1 cellular context compared by ENCODE assay signal in the genomic region with DNA sequence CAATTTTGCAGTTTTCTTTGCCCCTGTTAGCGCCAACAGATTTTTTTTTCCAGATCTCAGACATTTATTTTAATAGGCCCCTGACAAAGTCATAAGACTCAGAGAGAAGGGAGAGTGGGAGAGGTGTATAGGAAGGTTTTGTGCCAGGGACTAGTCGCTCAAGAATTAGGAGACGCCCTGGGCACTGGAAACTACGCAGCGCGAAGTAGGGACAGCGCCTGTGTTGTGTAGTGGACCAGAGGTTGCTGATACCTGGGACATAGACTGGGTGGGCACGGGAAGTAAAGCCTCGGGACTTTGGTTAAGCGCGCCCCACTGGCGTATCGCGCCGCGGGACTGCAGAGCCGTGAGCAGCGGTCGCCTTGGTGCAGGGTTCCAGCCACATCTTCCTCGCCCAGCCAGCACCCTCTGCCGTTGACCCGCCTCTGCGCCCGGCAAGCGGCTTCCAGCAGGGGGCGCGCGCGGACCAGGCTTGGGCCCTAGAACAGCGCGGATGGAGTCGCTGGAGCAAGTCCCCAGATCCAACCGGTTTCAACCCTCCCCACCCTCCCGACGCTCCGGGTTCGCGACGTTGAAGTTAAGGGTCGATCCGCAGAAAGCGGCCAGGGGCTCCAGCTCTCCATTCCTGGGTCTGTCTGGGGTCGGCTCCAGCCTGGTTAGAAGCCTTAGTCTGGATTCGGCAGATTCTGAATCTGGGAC.
TF ChIP-seq lines count a peak whose summit lies in the region.

No MANE protein-coding gene starts in this region.

TF ChIP-seq in HepG2, 621 proteins besides CTCF, POLR2A, EP300 and RAD21 (continued from another document and continues in another):
- TF ChIP-seq REL (CRISPR knock-in tag; conservative IDR thresholded peaks at IDR 0.05) (no peak), TAF15 (IDR thresholded peaks at IDR 0.05; ENCODE audit: low read depth, low read length, poor library complexity, severe bottlenecking) (no peak), FOXA3 (CRISPR knock-in tag; IDR thresholded peaks at IDR 0.05) (no peak), TBX3 (IDR thresholded peaks at IDR 0.05; ENCODE audit: borderline replicate concordance) (no peak), NFE2L1 (CRISPR knock-in tag; IDR thresholded peaks at IDR 0.05; ENCODE audit: borderline replicate concordance) (no peak), HES4 (CRISPR knock-in tag; IDR thresholded peaks at IDR 0.05; ENCODE audit: borderline replicate concordance) (no peak), ZNF614 (CRISPR knock-in tag; IDR thresholded peaks at IDR 0.05; ENCODE audit: borderline replicate concordance) (peak; percentile 42; the same call in 1 of the 2 replicates), HHEX (CRISPR knock-in tag; IDR thresholded peaks at IDR 0.05) (no peak), CC2D1A (CRISPR knock-in tag; IDR thresholded peaks at IDR 0.05) (no peak), U2AF2 (IDR thresholded peaks at IDR 0.05; ENCODE audit: low read depth, low read length) (no peak), ZNF773 (CRISPR knock-in tag; IDR thresholded peaks at IDR 0.05; ENCODE audit: borderline replicate concordance) (no peak), ZNF780A (CRISPR knock-in tag; IDR thresholded peaks at IDR 0.05) (no peak), ZNF33B (CRISPR knock-in tag; IDR thresholded peaks at IDR 0.05) (no peak), SIN3B (IDR thresholded peaks at IDR 0.05; ENCODE audit: low read length) (no peak), ZFP1 (CRISPR knock-in tag; IDR thresholded peaks at IDR 0.05) (no peak), HOXA3 (CRISPR knock-in tag; IDR thresholded peaks at IDR 0.05) (no peak), ZNF253 (CRISPR knock-in tag; IDR thresholded peaks at IDR 0.05; ENCODE audit: borderline replicate concordance) (no peak), NRL (CRISPR knock-in tag; IDR thresholded peaks at IDR 0.05; ENCODE audit: borderline replicate concordance) (no peak), PLRG1 (conservative IDR thresholded peaks at IDR 0.05) (no peak), RARA (CRISPR knock-in tag; IDR thresholded peaks at IDR 0.05) (no peak), TCF12 (IDR thresholded peaks at IDR 0.05) (no peak), TCF12 (CRISPR knock-in tag; IDR thresholded peaks at IDR 0.05) (no peak), ZNF274 (CRISPR knock-in tag; IDR thresholded peaks at IDR 0.05) (no peak), SNRNP70 (IDR thresholded peaks at IDR 0.05; ENCODE audit: low read depth, low read length) (no peak), ZNF589 (CRISPR knock-in tag; conservative IDR thresholded peaks at IDR 0.05) (no peak), ZC3H13 (CRISPR knock-in tag; IDR thresholded peaks at IDR 0.05) (no peak), ZNF382 (CRISPR knock-in tag; IDR thresholded peaks at IDR 0.05; ENCODE audit: borderline replicate concordance) (no peak), ZNF12 (CRISPR knock-in tag; IDR thresholded peaks at IDR 0.05) (no peak), PRMT3 (CRISPR knock-in tag; IDR thresholded peaks at IDR 0.05; ENCODE audit: borderline replicate concordance, low read depth) (no peak)
- TF ChIP-seq, protein P1, sequence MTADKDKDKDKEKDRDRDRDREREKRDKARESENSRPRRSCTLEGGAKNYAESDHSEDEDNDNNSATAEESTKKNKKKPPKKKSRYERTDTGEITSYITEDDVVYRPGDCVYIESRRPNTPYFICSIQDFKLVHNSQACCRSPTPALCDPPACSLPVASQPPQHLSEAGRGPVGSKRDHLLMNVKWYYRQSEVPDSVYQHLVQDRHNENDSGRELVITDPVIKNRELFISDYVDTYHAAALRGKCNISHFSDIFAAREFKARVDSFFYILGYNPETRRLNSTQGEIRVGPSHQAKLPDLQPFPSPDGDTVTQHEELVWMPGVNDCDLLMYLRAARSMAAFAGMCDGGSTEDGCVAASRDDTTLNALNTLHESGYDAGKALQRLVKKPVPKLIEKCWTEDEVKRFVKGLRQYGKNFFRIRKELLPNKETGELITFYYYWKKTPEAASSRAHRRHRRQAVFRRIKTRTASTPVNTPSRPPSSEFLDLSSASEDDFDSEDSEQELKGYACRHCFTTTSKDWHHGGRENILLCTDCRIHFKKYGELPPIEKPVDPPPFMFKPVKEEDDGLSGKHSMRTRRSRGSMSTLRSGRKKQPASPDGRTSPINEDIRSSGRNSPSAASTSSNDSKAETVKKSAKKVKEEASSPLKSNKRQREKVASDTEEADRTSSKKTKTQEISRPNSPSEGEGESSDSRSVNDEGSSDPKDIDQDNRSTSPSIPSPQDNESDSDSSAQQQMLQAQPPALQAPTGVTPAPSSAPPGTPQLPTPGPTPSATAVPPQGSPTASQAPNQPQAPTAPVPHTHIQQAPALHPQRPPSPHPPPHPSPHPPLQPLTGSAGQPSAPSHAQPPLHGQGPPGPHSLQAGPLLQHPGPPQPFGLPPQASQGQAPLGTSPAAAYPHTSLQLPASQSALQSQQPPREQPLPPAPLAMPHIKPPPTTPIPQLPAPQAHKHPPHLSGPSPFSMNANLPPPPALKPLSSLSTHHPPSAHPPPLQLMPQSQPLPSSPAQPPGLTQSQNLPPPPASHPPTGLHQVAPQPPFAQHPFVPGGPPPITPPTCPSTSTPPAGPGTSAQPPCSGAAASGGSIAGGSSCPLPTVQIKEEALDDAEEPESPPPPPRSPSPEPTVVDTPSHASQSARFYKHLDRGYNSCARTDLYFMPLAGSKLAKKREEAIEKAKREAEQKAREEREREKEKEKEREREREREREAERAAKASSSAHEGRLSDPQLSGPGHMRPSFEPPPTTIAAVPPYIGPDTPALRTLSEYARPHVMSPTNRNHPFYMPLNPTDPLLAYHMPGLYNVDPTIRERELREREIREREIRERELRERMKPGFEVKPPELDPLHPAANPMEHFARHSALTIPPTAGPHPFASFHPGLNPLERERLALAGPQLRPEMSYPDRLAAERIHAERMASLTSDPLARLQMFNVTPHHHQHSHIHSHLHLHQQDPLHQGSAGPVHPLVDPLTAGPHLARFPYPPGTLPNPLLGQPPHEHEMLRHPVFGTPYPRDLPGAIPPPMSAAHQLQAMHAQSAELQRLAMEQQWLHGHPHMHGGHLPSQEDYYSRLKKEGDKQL (CRISPR knock-in tag; IDR thresholded peaks at IDR 0.05; ENCODE audit: low read depth) = no peak
- TF ChIP-seq, protein P2, sequence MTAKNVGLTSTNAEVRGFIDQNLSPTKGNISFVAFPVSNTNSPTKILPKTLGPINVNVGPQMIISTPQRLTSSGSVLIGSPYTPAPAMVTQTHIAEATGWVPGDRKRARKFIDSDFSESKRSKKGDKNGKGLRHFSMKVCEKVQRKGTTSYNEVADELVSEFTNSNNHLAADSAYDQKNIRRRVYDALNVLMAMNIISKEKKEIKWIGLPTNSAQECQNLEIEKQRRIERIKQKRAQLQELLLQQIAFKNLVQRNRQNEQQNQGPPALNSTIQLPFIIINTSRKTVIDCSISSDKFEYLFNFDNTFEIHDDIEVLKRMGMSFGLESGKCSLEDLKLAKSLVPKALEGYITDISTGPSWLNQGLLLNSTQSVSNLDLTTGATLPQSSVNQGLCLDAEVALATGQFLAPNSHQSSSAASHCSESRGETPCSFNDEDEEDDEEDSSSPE (CRISPR knock-in tag; IDR thresholded peaks at IDR 0.05) = no peak
- TF ChIP-seq, protein P3, sequence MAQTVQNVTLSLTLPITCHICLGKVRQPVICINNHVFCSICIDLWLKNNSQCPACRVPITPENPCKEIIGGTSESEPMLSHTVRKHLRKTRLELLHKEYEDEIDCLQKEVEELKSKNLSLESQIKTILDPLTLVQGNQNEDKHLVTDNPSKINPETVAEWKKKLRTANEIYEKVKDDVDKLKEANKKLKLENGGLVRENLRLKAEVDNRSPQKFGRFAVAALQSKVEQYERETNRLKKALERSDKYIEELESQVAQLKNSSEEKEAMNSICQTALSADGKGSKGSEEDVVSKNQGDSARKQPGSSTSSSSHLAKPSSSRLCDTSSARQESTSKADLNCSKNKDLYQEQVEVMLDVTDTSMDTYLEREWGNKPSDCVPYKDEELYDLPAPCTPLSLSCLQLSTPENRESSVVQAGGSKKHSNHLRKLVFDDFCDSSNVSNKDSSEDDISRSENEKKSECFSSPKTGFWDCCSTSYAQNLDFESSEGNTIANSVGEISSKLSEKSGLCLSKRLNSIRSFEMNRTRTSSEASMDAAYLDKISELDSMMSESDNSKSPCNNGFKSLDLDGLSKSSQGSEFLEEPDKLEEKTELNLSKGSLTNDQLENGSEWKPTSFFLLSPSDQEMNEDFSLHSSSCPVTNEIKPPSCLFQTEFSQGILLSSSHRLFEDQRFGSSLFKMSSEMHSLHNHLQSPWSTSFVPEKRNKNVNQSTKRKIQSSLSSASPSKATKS (CRISPR knock-in tag; IDR thresholded peaks at IDR 0.05) = no peak
- TF ChIP-seq, protein P4, sequence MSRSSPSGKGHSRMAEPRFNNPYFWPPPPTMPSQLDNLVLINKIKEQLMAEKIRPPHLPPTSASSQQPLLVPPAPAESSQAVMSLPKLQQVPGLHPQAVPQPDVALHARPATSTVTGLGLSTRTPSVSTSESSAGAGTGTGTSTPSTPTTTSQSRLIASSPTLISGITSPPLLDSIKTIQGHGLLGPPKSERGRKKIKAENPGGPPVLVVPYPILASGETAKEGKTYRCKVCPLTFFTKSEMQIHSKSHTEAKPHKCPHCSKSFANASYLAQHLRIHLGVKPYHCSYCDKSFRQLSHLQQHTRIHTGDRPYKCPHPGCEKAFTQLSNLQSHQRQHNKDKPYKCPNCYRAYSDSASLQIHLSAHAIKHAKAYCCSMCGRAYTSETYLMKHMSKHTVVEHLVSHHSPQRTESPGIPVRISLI (CRISPR knock-in tag; IDR thresholded peaks at IDR 0.05; ENCODE audit: borderline replicate concordance) = no peak
- TF ChIP-seq, protein P5, sequence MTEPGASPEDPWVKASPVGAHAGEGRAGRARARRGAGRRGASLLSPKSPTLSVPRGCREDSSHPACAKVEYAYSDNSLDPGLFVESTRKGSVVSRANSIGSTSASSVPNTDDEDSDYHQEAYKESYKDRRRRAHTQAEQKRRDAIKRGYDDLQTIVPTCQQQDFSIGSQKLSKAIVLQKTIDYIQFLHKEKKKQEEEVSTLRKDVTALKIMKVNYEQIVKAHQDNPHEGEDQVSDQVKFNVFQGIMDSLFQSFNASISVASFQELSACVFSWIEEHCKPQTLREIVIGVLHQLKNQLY (CRISPR knock-in tag; IDR thresholded peaks at IDR 0.05) = no peak
- TF ChIP-seq, protein P6, sequence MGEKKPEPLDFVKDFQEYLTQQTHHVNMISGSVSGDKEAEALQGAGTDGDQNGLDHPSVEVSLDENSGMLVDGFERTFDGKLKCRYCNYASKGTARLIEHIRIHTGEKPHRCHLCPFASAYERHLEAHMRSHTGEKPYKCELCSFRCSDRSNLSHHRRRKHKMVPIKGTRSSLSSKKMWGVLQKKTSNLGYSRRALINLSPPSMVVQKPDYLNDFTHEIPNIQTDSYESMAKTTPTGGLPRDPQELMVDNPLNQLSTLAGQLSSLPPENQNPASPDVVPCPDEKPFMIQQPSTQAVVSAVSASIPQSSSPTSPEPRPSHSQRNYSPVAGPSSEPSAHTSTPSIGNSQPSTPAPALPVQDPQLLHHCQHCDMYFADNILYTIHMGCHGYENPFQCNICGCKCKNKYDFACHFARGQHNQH (CRISPR knock-in tag; IDR thresholded peaks at IDR 0.05) = no peak
- TF ChIP-seq, protein P7, sequence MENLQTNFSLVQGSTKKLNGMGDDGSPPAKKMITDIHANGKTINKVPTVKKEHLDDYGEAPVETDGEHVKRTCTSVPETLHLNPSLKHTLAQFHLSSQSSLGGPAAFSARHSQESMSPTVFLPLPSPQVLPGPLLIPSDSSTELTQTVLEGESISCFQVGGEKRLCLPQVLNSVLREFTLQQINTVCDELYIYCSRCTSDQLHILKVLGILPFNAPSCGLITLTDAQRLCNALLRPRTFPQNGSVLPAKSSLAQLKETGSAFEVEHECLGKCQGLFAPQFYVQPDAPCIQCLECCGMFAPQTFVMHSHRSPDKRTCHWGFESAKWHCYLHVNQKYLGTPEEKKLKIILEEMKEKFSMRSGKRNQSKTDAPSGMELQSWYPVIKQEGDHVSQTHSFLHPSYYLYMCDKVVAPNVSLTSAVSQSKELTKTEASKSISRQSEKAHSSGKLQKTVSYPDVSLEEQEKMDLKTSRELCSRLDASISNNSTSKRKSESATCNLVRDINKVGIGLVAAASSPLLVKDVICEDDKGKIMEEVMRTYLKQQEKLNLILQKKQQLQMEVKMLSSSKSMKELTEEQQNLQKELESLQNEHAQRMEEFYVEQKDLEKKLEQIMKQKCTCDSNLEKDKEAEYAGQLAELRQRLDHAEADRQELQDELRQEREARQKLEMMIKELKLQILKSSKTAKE (CRISPR knock-in tag; IDR thresholded peaks at IDR 0.05; ENCODE audit: borderline replicate concordance) = no peak
- TF ChIP-seq, protein P8, sequence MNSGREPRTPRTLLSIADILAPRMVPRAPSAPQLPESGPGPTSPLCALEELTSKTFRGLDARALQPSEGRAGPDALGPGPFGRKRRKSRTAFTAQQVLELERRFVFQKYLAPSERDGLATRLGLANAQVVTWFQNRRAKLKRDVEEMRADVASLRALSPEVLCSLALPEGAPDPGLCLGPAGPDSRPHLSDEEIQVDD (CRISPR knock-in tag; IDR thresholded peaks at IDR 0.05; ENCODE audit: borderline replicate concordance) = no peak
- TF ChIP-seq, protein P9, sequence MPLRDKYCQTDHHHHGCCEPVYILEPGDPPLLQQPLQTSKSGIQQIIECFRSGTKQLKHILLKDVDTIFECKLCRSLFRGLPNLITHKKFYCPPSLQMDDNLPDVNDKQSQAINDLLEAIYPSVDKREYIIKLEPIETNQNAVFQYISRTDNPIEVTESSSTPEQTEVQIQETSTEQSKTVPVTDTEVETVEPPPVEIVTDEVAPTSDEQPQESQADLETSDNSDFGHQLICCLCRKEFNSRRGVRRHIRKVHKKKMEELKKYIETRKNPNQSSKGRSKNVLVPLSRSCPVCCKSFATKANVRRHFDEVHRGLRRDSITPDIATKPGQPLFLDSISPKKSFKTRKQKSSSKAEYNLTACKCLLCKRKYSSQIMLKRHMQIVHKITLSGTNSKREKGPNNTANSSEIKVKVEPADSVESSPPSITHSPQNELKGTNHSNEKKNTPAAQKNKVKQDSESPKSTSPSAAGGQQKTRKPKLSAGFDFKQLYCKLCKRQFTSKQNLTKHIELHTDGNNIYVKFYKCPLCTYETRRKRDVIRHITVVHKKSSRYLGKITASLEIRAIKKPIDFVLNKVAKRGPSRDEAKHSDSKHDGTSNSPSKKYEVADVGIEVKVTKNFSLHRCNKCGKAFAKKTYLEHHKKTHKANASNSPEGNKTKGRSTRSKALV (CRISPR knock-in tag; IDR thresholded peaks at IDR 0.05) = no peak
- TF ChIP-seq, protein P10, sequence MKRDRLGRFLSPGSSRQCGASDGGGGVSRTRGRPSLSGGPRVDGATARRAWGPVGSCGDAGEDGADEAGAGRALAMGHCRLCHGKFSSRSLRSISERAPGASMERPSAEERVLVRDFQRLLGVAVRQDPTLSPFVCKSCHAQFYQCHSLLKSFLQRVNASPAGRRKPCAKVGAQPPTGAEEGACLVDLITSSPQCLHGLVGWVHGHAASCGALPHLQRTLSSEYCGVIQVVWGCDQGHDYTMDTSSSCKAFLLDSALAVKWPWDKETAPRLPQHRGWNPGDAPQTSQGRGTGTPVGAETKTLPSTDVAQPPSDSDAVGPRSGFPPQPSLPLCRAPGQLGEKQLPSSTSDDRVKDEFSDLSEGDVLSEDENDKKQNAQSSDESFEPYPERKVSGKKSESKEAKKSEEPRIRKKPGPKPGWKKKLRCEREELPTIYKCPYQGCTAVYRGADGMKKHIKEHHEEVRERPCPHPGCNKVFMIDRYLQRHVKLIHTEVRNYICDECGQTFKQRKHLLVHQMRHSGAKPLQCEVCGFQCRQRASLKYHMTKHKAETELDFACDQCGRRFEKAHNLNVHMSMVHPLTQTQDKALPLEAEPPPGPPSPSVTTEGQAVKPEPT (CRISPR knock-in tag; IDR thresholded peaks at IDR 0.05; ENCODE audit: low read depth) = no peak
- TF ChIP-seq, protein P11, sequence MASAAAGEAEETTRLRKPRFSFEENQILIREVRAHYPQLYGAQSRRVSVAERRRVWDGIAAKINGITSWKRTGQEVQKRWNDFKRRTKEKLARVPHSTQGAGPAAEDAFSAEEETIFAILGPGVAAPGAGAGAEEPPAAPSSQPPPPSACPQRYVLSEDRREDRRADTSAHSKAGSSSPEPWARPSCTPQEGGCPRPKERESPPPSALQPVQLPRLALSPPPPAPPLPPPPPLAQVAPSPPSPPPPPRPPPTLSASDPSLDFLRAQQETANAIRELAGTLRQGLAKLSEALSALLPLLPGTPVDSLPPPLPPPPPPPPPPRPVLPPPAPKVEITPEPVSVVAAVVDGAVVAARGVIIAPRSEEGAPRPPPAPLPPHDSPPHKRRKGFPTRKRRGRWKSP (CRISPR knock-in tag; IDR thresholded peaks at IDR 0.05) = no peak
